In genomic region chr2:219459460-219460311, GRCh38 we compare ENCODE assay signal across 8 cellular contexts. TPM values are rescaled to one million over a fixed set of nuclear protein-coding genes. Genes with fewer than 3 reads are reported as not detected.
DNase-seq lines count a peak whose midpoint lies in the region; ATAC-seq, FAIRE-seq and TF ChIP-seq lines count a peak whose summit lies in the region.

No MANE protein-coding gene starts in this region.

- POLR2A ChIA-PET in activated CD4-positive, alpha-beta T cell treated with anti-CD3 and anti-CD28 coated beads, Interleukin-2, amount 10 ng/mL, durations not matched to agents 7 days and 5 days (lab: Charles Lee) = no interaction called here
- POLR2A ChIA-PET in endothelial cell of umbilical vein (lab: Charles Lee) = no interaction called here

- peak; percentile 79 for FAIRE-seq in endothelial cell of umbilical vein (lab: Jason Lieb, UNC)

- no peak for TF ChIP-seq POLR2A in endothelial cell of umbilical vein (IDR thresholded peaks at IDR 0.05; ENCODE audit: low read depth, low read length)

- no TSS peak for BruUV-seq in endothelial cell of umbilical vein (replicated peaks; lab: Mats Ljungman, UMichigan)

- H3K4me3 ChIP-seq in endothelial cell of umbilical vein (replicated peaks in 1 of 3; ENCODE audit: insufficient read depth in 1 of 3, low read depth in 1 of 3, low read length in 3 of 3) (no peak overlapping the region), mucosa of rectum (ENCODE audit: low read length in 2 of 2) (no peak overlapping the region), upper lobe of right lung (no peak overlapping the region)

- H3K27ac ChIP-seq in endothelial cell of umbilical vein (ENCODE audit: insufficient read depth, low read depth, low read length) (no peak overlapping the region), mucosa of rectum (ENCODE audit: low read depth in 2 of 2, low read length in 2 of 2) (peak overlapping the region; percentile 4 to 70), upper lobe of right lung (peak overlapping the region; percentile 7)

- no peaks in the 10 kb centered on the region for H3K36me3 Mint-ChIP-seq in activated CD4-positive, alpha-beta T cell treated with anti-CD3 and anti-CD28 coated beads, Interleukin-2, amount 10 ng/mL, durations not matched to agents 7 days and 5 days (ENCODE audit: low read depth)

- peak; percentile 89 for ATAC-seq in GM21619 (IDR thresholded peaks at IDR 0.05; ENCODE audit: unreplicated experiment)
- ATAC-seq in upper lobe of right lung = peak; percentile 81
- no peak for ATAC-seq in GM18858 (IDR thresholded peaks at IDR 0.05; ENCODE audit: unreplicated experiment)

- H3K9me3 Mint-ChIP-seq in activated CD4-positive, alpha-beta T cell treated with anti-CD3 and anti-CD28 coated beads, Interleukin-2, amount 10 ng/mL, durations not matched to agents 7 days and 5 days = no peaks in the 10 kb centered on the region

- peak; percentile 70 for DNase-seq in EL
- DNase-seq in M059J (ENCODE audit: low read depth) = peak; percentile 51
- peak; percentile 45 for DNase-seq in activated CD4-positive, alpha-beta T cell treated with anti-CD3 and anti-CD28 coated beads, Interleukin-2, amount 10 ng/mL, durations not matched to agents 7 days and 5 days
- peak; percentile 38 for DNase-seq in endothelial cell of umbilical vein (ENCODE audit: low read depth, low spot score)
- no peak for DNase-seq in upper lobe of right lung

- CTCF ChIA-PET in activated CD4-positive, alpha-beta T cell treated with anti-CD3 and anti-CD28 coated beads, Interleukin-2, amount 10 ng/mL, durations not matched to agents 7 days and 5 days (lab: Charles Lee) = interaction anchor here (0.8 to 2.4 kb wide), 14 partner anchors 9 to 140 kb away, joined by 3 to 7 read pairs (median 3); no protein-coding TSS in a partner anchor
- CTCF ChIA-PET in endothelial cell of umbilical vein (lab: Charles Lee) = interaction anchor here (0.6 to 8.2 kb wide), 30 partner anchors 9 to 230 kb away, joined by 3 to 181 read pairs (median 5); partner anchors contain the start of genes CHPF, SPEG and TMEM198

- H3K36me3 ChIP-seq in endothelial cell of umbilical vein (ENCODE audit: control insufficient read depth in 2 of 2, extremely low read depth in 1 of 2, insufficient read depth in 2 of 2, low read length in 2 of 2) (no peaks in the 10 kb centered on the region), mucosa of rectum (ENCODE audit: control insufficient read depth in 2 of 2, insufficient read depth in 2 of 2, low read length in 2 of 2) (no peaks in the 10 kb centered on the region), upper lobe of right lung (no peaks in the 10 kb centered on the region)

- H3K9me3 ChIP-seq in endothelial cell of umbilical vein (replicated peaks; ENCODE audit: control insufficient read depth, insufficient read depth, low read length) (no peaks in the 10 kb centered on the region), mucosa of rectum (ENCODE audit: control insufficient read depth in 2 of 2, low read length in 2 of 2) (no peaks in the 10 kb centered on the region), upper lobe of right lung (no peaks in the 10 kb centered on the region)

- no peak overlapping the region for H3K9ac ChIP-seq in endothelial cell of umbilical vein (replicated peaks; ENCODE audit: extremely low read depth, insufficient read depth, low read length)
- no peak overlapping the region for H3K9ac ChIP-seq in mucosa of rectum (ENCODE audit: low read depth in 1 of 2, low read length in 2 of 2)

- TF ChIP-seq CTCF in endothelial cell of umbilical vein (IDR thresholded peaks at IDR 0.05; ENCODE audit: extremely low read depth in 1 of 2, insufficient read depth in 1 of 2, low read depth in 1 of 2, low read length in 2 of 2) (peak; percentile 79 to 95), upper lobe of right lung (IDR thresholded peaks at IDR 0.05) (peak; percentile 91)

- peaks cover 14% of the 10 kb centered on the region for H3K4me1 Mint-ChIP-seq in activated CD4-positive, alpha-beta T cell treated with anti-CD3 and anti-CD28 coated beads, Interleukin-2, amount 10 ng/mL, durations not matched to agents 7 days and 5 days

- no peaks in the 10 kb centered on the region for H4K20me1 ChIP-seq in endothelial cell of umbilical vein (replicated peaks; ENCODE audit: control insufficient read depth, extremely low read depth, insufficient read depth, low read length)

- no peak overlapping the region for H3K4me3 Mint-ChIP-seq in activated CD4-positive, alpha-beta T cell treated with anti-CD3 and anti-CD28 coated beads, Interleukin-2, amount 10 ng/mL, durations not matched to agents 7 days and 5 days

- no peak overlapping the region for H3K4me2 ChIP-seq in endothelial cell of umbilical vein (ENCODE audit: insufficient read depth, low read length)

- H3K4me1 ChIP-seq in endothelial cell of umbilical vein (ENCODE audit: control insufficient read depth, extremely low read depth, insufficient read depth, low read length) (no peaks in the 10 kb centered on the region), mucosa of rectum (ENCODE audit: control insufficient read depth in 2 of 2, insufficient read depth in 2 of 2, low read length in 2 of 2) (peaks cover 0 to 2% of the 10 kb centered on the region in 2 donors), upper lobe of right lung (no peaks in the 10 kb centered on the region)

- H3K27me3 ChIP-seq in endothelial cell of umbilical vein (ENCODE audit: control insufficient read depth in 2 of 2, insufficient read depth in 2 of 2, low read length in 2 of 2) (no peaks in the 10 kb centered on the region), mucosa of rectum (ENCODE audit: control insufficient read depth in 2 of 2, insufficient read depth in 2 of 2, low read length in 2 of 2) (no peaks in the 10 kb centered on the region), upper lobe of right lung (no peaks in the 10 kb centered on the region)

- dilution Hi-C loops in endothelial cell of umbilical vein (cut with MboI; ENCODE audit: extremely low pct_ligation_motif_present, low sequenced_read_pairs) = no loop called here

- H3K79me2 ChIP-seq in endothelial cell of umbilical vein (ENCODE audit: control insufficient read depth, insufficient read depth, low read length) = no peaks in the 10 kb centered on the region

- intact Hi-C loops in endothelial cell of umbilical vein (cut with micrococcal nuclease) (loop anchor here (1.0 to 2.0 kb wide), 3 partner anchors 17 to 71 kb away; no protein-coding TSS in a partner anchor), upper lobe of right lung (cut with DNase I) (no loop called here)

- no peaks in the 10 kb centered on the region for H3K27me3 Mint-ChIP-seq in activated CD4-positive, alpha-beta T cell treated with anti-CD3 and anti-CD28 coated beads, Interleukin-2, amount 10 ng/mL, durations not matched to agents 7 days and 5 days

- H2AFZ ChIP-seq in endothelial cell of umbilical vein (ENCODE audit: low read depth, low read length) = no peak overlapping the region

- no peaks in the 10 kb centered on the region for H3K9me1 ChIP-seq in endothelial cell of umbilical vein (replicated peaks; ENCODE audit: control insufficient read depth, extremely low read depth, insufficient read depth, low read length)

- no peak overlapping the region for H3K27ac Mint-ChIP-seq in activated CD4-positive, alpha-beta T cell treated with anti-CD3 and anti-CD28 coated beads, Interleukin-2, amount 10 ng/mL, durations not matched to agents 7 days and 5 days

RNA-seq across cellular contexts. Expression of gene SPEG, which starts 25.0 kb away (rescaled TPM):
- 9.8 and 13.9 TPM in 2 replicates for total RNA-seq in M059J (2014; rRNA removed; shearing (Covaris generic))
- total RNA-seq in activated CD4-positive, alpha-beta T cell treated with anti-CD3 and anti-CD28 coated beads, Interleukin-2, amount 10 ng/mL, durations not matched to agents 7 days and 5 days = 1 to 10 TPM; 2.0 to 2.6 TPM
- total RNA-seq in endothelial cell of umbilical vein (0.21 and 0.84 TPM in 2 replicates), upper lobe of right lung (5.6 TPM)
- polyA plus RNA-seq in endothelial cell of umbilical vein = 3.5 TPM in 2 replicates
- 0.94 and 2.1 TPM in 2 replicates for polyA plus RNA-seq in endothelial cell of umbilical vein (2011; cell fraction: cytosol; rRNA removed)
- 18.2 and 18.7 TPM in 2 replicates for polyA plus RNA-seq in endothelial cell of umbilical vein (2011; cell fraction: nucleus; rRNA removed)
- polyA plus RNA-seq in endothelial cell of umbilical vein (2012) = 1.0 and 2.6 TPM in 2 replicates
- 3.6 and 5.6 TPM in 2 replicates for polyA minus RNA-seq in endothelial cell of umbilical vein
- 1.7 TPM for polyA minus RNA-seq in endothelial cell of umbilical vein (2011; cell fraction: cytosol; rRNA and poly(A)+ RNA removed)
- 4.4 and 11.4 TPM in 2 replicates for polyA minus RNA-seq in endothelial cell of umbilical vein (2011; cell fraction: nucleus; rRNA and poly(A)+ RNA removed)

RNA-seq across cellular contexts. Expression of gene GMPPA, which starts 39.0 kb away (rescaled TPM):
- total RNA-seq in M059J (2014; rRNA removed; shearing (Covaris generic)) = 81.6 and 89.2 TPM in 2 replicates
- total RNA-seq in activated CD4-positive, alpha-beta T cell treated with anti-CD3 and anti-CD28 coated beads, Interleukin-2, amount 10 ng/mL, durations not matched to agents 7 days and 5 days = 10 to 100 TPM; 34.5 to 40.5 TPM
- total RNA-seq in endothelial cell of umbilical vein (34.1 and 39.1 TPM in 2 replicates), upper lobe of right lung (25.3 TPM)
- 104 and 126 TPM in 2 replicates for polyA plus RNA-seq in endothelial cell of umbilical vein
- 56.3 and 59.4 TPM in 2 replicates for polyA plus RNA-seq in endothelial cell of umbilical vein (2011; cell fraction: cytosol; rRNA removed)
- polyA plus RNA-seq in endothelial cell of umbilical vein (2011; cell fraction: nucleus; rRNA removed) = 114 and 130 TPM in 2 replicates
- 45.4 and 47.2 TPM in 2 replicates for polyA plus RNA-seq in endothelial cell of umbilical vein (2012)
- 68.7 and 80.4 TPM in 2 replicates for polyA minus RNA-seq in endothelial cell of umbilical vein
- polyA minus RNA-seq in endothelial cell of umbilical vein (2011; cell fraction: cytosol; rRNA and poly(A)+ RNA removed) = 21.7 TPM
- 17.2 and 32.6 TPM in 2 replicates for polyA minus RNA-seq in endothelial cell of umbilical vein (2011; cell fraction: nucleus; rRNA and poly(A)+ RNA removed)

RNA-seq across cellular contexts. Expression of gene DES, which starts 41.5 kb away (rescaled TPM):
- 0.37 TPM in 1 of 2 replicates, not detected in the other for total RNA-seq in M059J (2014; rRNA removed; shearing (Covaris generic))
- total RNA-seq in activated CD4-positive, alpha-beta T cell treated with anti-CD3 and anti-CD28 coated beads, Interleukin-2, amount 10 ng/mL, durations not matched to agents 7 days and 5 days = not detected
- total RNA-seq in endothelial cell of umbilical vein (not detected in 2 replicates), upper lobe of right lung (59.4 TPM)
- polyA plus RNA-seq in endothelial cell of umbilical vein = not detected in 2 replicates
- polyA plus RNA-seq in endothelial cell of umbilical vein (2011; cell fraction: cytosol; rRNA removed) = not detected in 2 replicates
- polyA plus RNA-seq in endothelial cell of umbilical vein (2011; cell fraction: nucleus; rRNA removed) = not detected in 2 replicates
- not detected in 2 replicates for polyA plus RNA-seq in endothelial cell of umbilical vein (2012)
- 1.7 TPM in 1 of 2 replicates, not detected in the other for polyA minus RNA-seq in endothelial cell of umbilical vein
- 1.1 TPM for polyA minus RNA-seq in endothelial cell of umbilical vein (2011; cell fraction: cytosol; rRNA and poly(A)+ RNA removed)
- polyA minus RNA-seq in endothelial cell of umbilical vein (2011; cell fraction: nucleus; rRNA and poly(A)+ RNA removed) = not detected in 2 replicates

RNA-seq across cellular contexts. Expression of gene ASIC4, which starts 54.6 kb away (rescaled TPM):
- total RNA-seq in M059J (2014; rRNA removed; shearing (Covaris generic)) = 0.02 and 0.10 TPM in 2 replicates
- not detected for total RNA-seq in activated CD4-positive, alpha-beta T cell treated with anti-CD3 and anti-CD28 coated beads, Interleukin-2, amount 10 ng/mL, durations not matched to agents 7 days and 5 days
- total RNA-seq in endothelial cell of umbilical vein = not detected in 2 replicates
- polyA plus RNA-seq in endothelial cell of umbilical vein = not detected in 2 replicates
- polyA plus RNA-seq in endothelial cell of umbilical vein (2011; cell fraction: cytosol; rRNA removed) = not detected in 2 replicates
- polyA plus RNA-seq in endothelial cell of umbilical vein (2011; cell fraction: nucleus; rRNA removed) = 0.05 TPM in 1 of 2 replicates, not detected in the other
- not detected in 2 replicates for polyA plus RNA-seq in endothelial cell of umbilical vein (2012)
- polyA minus RNA-seq in endothelial cell of umbilical vein = 0.08 and 0.83 TPM in 2 replicates
- not detected for polyA minus RNA-seq in endothelial cell of umbilical vein (2011; cell fraction: cytosol; rRNA and poly(A)+ RNA removed)
- 0.14 TPM in 1 of 2 replicates, not detected in the other for polyA minus RNA-seq in endothelial cell of umbilical vein (2011; cell fraction: nucleus; rRNA and poly(A)+ RNA removed)
- total RNA-seq in upper lobe of right lung = 0.55 TPM

Comparison
In these comparisons a context has a peak if more than half of its experiments do, and no peak if none do; other contexts are left out.
1. RNA of gene DES, which starts 41.5 kb away (total RNA-seq): 59.4 TPM in upper lobe of right lung (single experiment); 0.37 TPM in M059J, not detected in activated CD4-positive, alpha-beta T cell treated with anti-CD3 and anti-CD28 coated beads, Interleukin-2, amount 10 ng/mL, durations not matched to agents 7 days and 5 days and not detected in endothelial cell of umbilical vein; every median in the first group is over 10 times any median in the second.